19 cellular contexts compared by ENCODE assay signal in the genomic region with DNA sequence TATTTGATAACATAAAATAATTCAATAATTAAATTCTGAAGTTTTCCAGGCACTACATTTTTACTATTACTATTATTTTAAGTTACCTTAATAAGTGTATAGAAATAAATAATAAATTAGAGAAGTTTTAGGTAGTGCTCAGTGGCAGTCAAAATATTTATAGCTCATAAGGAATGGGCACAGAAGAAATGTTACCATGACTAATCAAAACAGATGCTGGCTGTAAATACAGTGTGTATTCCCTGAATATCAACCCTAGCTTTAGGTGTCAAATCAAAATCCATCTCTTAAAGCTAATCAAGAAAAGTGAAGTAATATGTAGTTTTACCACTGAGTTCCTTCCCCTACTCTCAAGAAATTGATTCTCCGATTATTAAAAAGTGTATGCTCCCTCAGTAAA.
"Had no signal": no experiment of that assay in that cellular context is flagged by ENCODE, and none has a peak within 500 bp of the region (broad histone marks: within the 10 kb centered on the region; RNA-seq: fewer than 3 reads in every experiment).

No MANE protein-coding gene starts in this region.

- H3K4me3 ChIP-seq: hepatocyte, lower lobe of right lung, thoracic aorta, vagina had no signal

- H3K9me3 ChIP-seq: lower lobe of right lung, thoracic aorta, vagina had no signal

- H3K27ac ChIP-seq: foreskin keratinocyte, hepatocyte, lower lobe of right lung, thoracic aorta, vagina had no signal

- H3K36me3 ChIP-seq: lower lobe of right lung, vagina had no signal

- H3K27me3 ChIP-seq: foreskin keratinocyte, hepatocyte, vagina had no signal

- DNase-seq: activated CD4-positive, alpha-beta T cell treated with anti-CD3 and anti-CD28 coated beads for 4 hours; activated CD4-positive, alpha-beta T cell treated with anti-CD3 and anti-CD28 coated beads, Interleukin-2, amount 50 U/mL, for 48 hours; activated CD4-positive, CD25-positive, alpha-beta regulatory T cell; activated naive CD4-positive, alpha-beta T cell treated with Interleukin-2 at 50 U/mL for 16 hours; activated naive CD8-positive, alpha-beta T cell treated with anti-CD3 and anti-CD28 coated beads for 36 hours; activated T-cell treated with anti-CD3 and anti-CD28 coated beads, Interleukin-2, amount 50 U/mL, for 48 hours; amniotic stem cell; erythroblast; foreskin keratinocyte; immature natural killer cell; lower lobe of right lung; mesendoderm; naive thymus-derived CD4-positive, alpha-beta T cell; occipital lobe; stimulated activated CD4-positive, alpha-beta T cell treated with anti-CD3 and anti-CD28 coated beads, Interleukin-4, amount 100 ng/mL, for 24 hours; stimulated activated naive CD4-positive, alpha-beta T cell treated with Interleukin-2 at 50 U/mL for 16 hours had no signal

- H3K4me1 ChIP-seq: foreskin keratinocyte, vagina had no signal

- ATAC-seq: foreskin keratinocyte; lower lobe of right lung; naive thymus-derived CD4-positive, alpha-beta T cell had no signal
